In the genomic region with DNA sequence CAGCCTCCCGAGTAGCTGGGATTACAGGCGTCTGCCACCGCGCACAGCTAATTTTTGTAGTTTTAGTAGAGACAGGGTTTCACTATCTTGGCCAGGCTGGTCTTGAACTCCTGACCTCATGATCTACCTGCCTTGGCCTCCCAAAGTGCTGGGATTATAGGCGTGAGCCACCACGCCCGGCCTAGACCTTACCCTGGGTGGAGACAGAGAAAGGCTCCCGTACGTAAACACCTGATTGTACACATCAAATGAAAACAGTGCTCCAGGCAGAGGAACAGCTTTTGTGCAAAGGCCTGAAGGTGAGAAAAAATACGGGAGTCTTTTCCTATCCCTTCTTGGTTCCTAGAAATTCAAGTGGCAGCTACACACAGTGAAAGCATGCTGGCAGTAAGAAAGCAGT, we compare ENCODE assay signal across 3 cellular contexts. TPM values are rescaled to one million over a fixed set of nuclear protein-coding genes. Genes with fewer than 3 reads are reported as not detected.
"Had no signal": no experiment of that assay in that cellular context is flagged by ENCODE, and none has a peak within 500 bp of the region (broad histone marks: within the 10 kb centered on the region; RNA-seq: fewer than 3 reads in every experiment).

No MANE protein-coding gene starts in this region.

RNA-seq across cellular contexts. Expression of gene TESC, which starts 4.0 kb away (rescaled TPM):
- total RNA-seq: M059J, PC-9, RPMI7951 had no signal
